Comparison of ENCODE assay signal across 14 cellular contexts in the genomic region with DNA sequence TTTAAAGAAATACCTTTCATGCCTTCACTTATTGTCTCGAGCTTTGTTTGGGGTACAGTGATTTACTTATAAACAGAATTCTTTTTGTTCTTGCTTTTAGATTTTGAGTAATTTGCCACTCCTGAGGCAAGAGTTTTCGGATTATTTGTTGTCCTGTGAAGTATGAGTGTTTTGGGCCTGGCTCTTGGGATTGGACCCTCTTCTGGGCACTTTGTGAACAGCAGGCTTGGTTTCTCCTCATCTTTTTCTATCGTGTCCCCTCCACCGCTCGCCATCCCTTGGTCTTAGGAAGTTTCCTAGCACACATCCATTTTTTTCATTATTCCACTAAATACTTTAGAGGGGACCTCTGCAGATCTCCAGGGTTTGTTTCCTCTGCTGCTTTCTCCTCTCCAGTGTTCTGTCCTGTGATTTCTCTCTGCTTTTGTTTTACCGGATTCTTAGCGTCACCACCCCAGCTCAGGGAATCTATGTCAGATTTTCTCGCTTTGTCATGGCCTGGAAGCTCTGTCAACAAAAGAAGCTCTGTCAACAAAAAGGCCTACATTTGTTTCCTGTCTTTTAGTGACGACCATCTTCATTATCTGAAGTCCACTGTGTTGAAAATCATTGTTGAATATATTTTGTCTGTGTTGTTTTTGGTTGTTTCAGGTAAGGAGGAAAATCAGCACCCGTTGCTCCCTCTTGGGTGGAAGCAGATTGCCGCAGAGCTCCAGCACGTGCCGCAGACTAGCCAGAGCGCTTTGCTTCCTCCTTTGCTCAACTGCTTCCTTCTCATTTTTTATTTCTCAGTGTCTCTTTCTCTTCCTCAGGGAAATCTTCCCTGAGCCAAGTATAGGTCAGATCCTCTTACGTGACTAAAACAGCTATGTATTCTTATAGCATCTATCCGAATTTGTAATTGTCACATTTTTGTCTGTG. TPM values are rescaled to one million over a fixed set of nuclear protein-coding genes. Genes with fewer than 3 reads are reported as not detected.
DNase-seq lines count a peak whose midpoint lies in the region; ATAC-seq and TF ChIP-seq lines count a peak whose summit lies in the region.
"Had no signal": no experiment of that assay in that cellular context is flagged by ENCODE, and none has a peak within 500 bp of the region (broad histone marks: within the 10 kb centered on the region; RNA-seq: fewer than 3 reads in every experiment).

No MANE protein-coding gene starts in this region.

- H3K4me1 ChIP-seq in testis, result no peaks in the 10 kb centered on the region
- H3K4me1 ChIP-seq: prostate gland had no signal

- H3K27me3 ChIP-seq in WERI-Rb-1 (ENCODE audit: insufficient read depth, low read depth, severe bottlenecking), result peaks cover 4% of the 10 kb centered on the region
- H3K27me3 ChIP-seq in testis, result no peaks in the 10 kb centered on the region

- H3K4me3 ChIP-seq in HFF-Myc (replicated peaks; ENCODE audit: low read depth, low read length) (no peak overlapping the region), WERI-Rb-1 (ENCODE audit: low read depth, low read length) (no peak overlapping the region), testis (no peak overlapping the region)
- H3K4me3 ChIP-seq: prostate gland had no signal

- ATAC-seq in HG03045 (IDR thresholded peaks at IDR 0.05; ENCODE audit: unreplicated experiment), result no peak

- intact Hi-C loops in testis (cut with DNase I; ENCODE audit: low total_unique reads), result no loop called here

- H3K36me3 ChIP-seq in WERI-Rb-1, result no peaks in the 10 kb centered on the region
- no peaks in the 10 kb centered on the region for H3K36me3 ChIP-seq in testis (ENCODE audit: low read depth, missing control alignments)
- H3K36me3 ChIP-seq: prostate gland had no signal

- WGBS in testis, 2 donors, result 76 to 83% methylated on average over 16 of the region's 16 CpGs

- H3K27ac ChIP-seq in WERI-Rb-1 (no peak overlapping the region), testis (no peak overlapping the region)
- H3K27ac ChIP-seq: prostate gland had no signal

- no peak for TF ChIP-seq POLR2A in testis (IDR thresholded peaks at IDR 0.05)

- peak; percentile 42 for TF ChIP-seq CTCF in HFF-Myc (IDR thresholded peaks at IDR 0.05; ENCODE audit: low read depth, low read length, missing control alignments)
- TF ChIP-seq CTCF in WERI-Rb-1 (IDR thresholded peaks at IDR 0.05; ENCODE audit: low read depth, low read length), result peak; percentile 43; the same call in 1 of the 2 replicates
- no peak for TF ChIP-seq CTCF in testis (IDR thresholded peaks at IDR 0.05)

- H3K9me3 ChIP-seq in WERI-Rb-1 (ENCODE audit: severe bottlenecking) (no peaks in the 10 kb centered on the region), testis (no peaks in the 10 kb centered on the region)
- H3K9me3 ChIP-seq: prostate gland had no signal

- DNase-seq in Ammon's horn (ENCODE audit: low spot score), result peak; percentile 13
- no peak for DNase-seq in HFF-Myc (ENCODE audit: extremely low read depth, low read depth)
- no peak for DNase-seq in WERI-Rb-1
- DNase-seq in iPS-NIHi7 (ENCODE audit: extremely low spot score), result peak; percentile 34
- DNase-seq in testis, result no peak
- no peak for DNase-seq in cortex of kidney (lab: John Stamatoyannopoulos, UW)
- DNase-seq in DMS153 treated with DMSO at 0.1 percent for 48 hours (lab: John Stamatoyannopoulos, UW; ENCODE audit: unreplicated experiment), result no peak
- DNase-seq: activated effector memory CD4-positive, alpha-beta T cell treated with anti-CD3 and anti-CD28 coated beads, Interleukin-2, amount 50 U/mL, for 16 hours; EL; stimulated activated CD8-positive, alpha-beta memory T cell treated with anti-CD3 and anti-CD28 coated beads, Interleukin-4, amount 100 ng/mL, for 48 hours; T-helper 1 cell had no signal

RNA-seq across cellular contexts. Expression of gene ANKRD62, which starts 27.8 kb away (rescaled TPM):
- 10 to 100 TPM; 25.5 to 56.8 TPM for total RNA-seq in testis
- 2.8 TPM for polyA plus RNA-seq in testis (ENCODE audit: insufficient read depth, low read depth, low replicate concordance)
- total RNA-seq: glomerular endothelial cell had no signal

Comparison
In these comparisons a context has a peak if more than half of its experiments do, and no peak if none do; other contexts are left out.
1. DNase-seq: peak in Ammon's horn (single experiment) and iPS-NIHi7 (single experiment); none in HFF-Myc (single experiment), WERI-Rb-1 (single experiment), testis (single experiment), cortex of kidney (single experiment) and DMS153 treated with DMSO at 0.1 percent for 48 hours (single experiment).
2. CTCF ChIP-seq: peak in HFF-Myc (single experiment) and WERI-Rb-1 (single experiment); none in testis (0 of 3).